Comparison of ENCODE assay signal across 11 cellular contexts in the genomic region with DNA sequence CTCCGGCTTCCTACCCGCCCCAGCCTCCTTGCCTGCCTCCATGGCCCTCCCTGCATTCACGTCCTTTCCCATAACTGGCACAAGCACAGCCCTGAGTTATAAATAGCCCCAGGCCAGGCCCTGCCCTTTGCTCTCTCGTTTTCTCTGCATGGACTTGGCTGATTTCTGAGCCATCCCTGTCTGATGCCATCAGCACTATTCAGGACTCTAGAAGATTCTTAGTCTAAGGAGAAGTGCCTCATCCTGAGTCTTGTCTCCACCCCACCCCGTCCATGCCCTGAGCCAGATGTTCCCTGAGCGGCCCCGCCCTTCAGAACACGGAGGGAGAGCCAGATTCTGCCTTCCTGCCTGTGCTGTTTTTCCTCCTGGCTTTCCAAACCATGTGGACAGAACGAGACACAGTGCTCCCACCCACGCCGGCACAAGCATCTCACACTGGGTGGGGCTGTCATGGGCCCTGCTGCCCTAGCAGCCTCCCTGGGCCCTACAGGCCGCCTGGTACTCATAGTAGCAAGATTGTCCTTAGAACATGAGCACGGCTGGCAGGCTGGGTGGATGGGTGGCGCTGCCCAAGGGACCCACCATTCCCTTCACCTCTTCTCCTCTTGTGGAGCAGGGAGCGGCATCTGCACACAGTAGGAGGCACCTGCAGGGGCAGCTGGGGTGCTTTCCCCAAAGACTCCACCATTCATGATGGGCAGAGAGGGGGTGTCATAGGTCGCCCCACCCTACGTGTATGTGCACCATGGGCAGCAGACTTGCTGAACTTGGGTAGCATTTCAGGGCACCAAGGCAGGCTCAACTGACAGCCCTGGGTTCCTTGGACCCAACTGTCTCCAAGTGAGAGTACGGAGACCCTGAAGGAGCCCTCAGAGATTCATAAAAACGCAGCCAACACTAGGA.
DNase-seq lines count a peak whose midpoint lies in the region; ATAC-seq, FAIRE-seq and TF ChIP-seq lines count a peak whose summit lies in the region.
"Had no signal": no experiment of that assay in that cellular context is flagged by ENCODE, and none has a peak within 500 bp of the region (broad histone marks: within the 10 kb centered on the region; RNA-seq: fewer than 3 reads in every experiment).

No MANE protein-coding gene starts in this region.

- H3K36me3 ChIP-seq in stomach smooth muscle (ENCODE audit: control insufficient read depth in 2 of 2, insufficient read depth in 2 of 2, low read length in 2 of 2) = peaks cover 22 to 34% of the 10 kb centered on the region in 2 donors

- no peaks in the 10 kb centered on the region for H3K9me3 Mint-ChIP-seq in mesothelial cell of epicardium

- no peaks in the 10 kb centered on the region for H3K27me3 Mint-ChIP-seq in mesothelial cell of epicardium (ENCODE audit: low read depth)
- H3K27me3 Mint-ChIP-seq: activated CD8-positive, alpha-beta memory T cell treated with anti-CD3 and anti-CD28 coated beads, Interleukin-2, amount 10 ng/mL, durations not matched to agents 7 days and 5 days had no signal

- peaks cover 19% of the 10 kb centered on the region for H3K36me3 Mint-ChIP-seq in mesothelial cell of epicardium
- H3K36me3 Mint-ChIP-seq: activated CD8-positive, alpha-beta memory T cell treated with anti-CD3 and anti-CD28 coated beads, Interleukin-2, amount 10 ng/mL, durations not matched to agents 7 days and 5 days had no signal

- H3K4me1 ChIP-seq in stomach smooth muscle (ENCODE audit: control insufficient read depth, insufficient read depth, low read length) = peaks cover 24% of the 10 kb centered on the region

- no peak for TF ChIP-seq CTCF in mesothelial cell of epicardium (IDR thresholded peaks at IDR 0.05; ENCODE audit: unreplicated experiment)

- no peaks in the 10 kb centered on the region for H3K9me3 ChIP-seq in stomach smooth muscle (ENCODE audit: control insufficient read depth in 2 of 2, low read length in 2 of 2)
- H3K9me3 ChIP-seq: spleen had no signal

- FAIRE-seq in GM12892 (lab: Jason Lieb, UNC) = no peak
- FAIRE-seq: frontal cortex had no signal

- H3K9ac ChIP-seq in stomach smooth muscle (ENCODE audit: low read length in 2 of 2) = peak overlapping the region in 1 of 2 donors; percentile 2

- H3K27me3 ChIP-seq in stomach smooth muscle (ENCODE audit: control insufficient read depth in 1 of 2, insufficient read depth in 2 of 2, low read length in 2 of 2) = no peaks in the 10 kb centered on the region
- H3K27me3 ChIP-seq: spleen had no signal

- ATAC-seq in left lobe of liver = peak; percentile 91
- ATAC-seq in HG03469 (IDR thresholded peaks at IDR 0.05; ENCODE audit: unreplicated experiment) = no peak
- ATAC-seq: activated CD8-positive, alpha-beta memory T cell treated with anti-CD3 and anti-CD28 coated beads, Interleukin-2, amount 10 ng/mL, durations not matched to agents 7 days and 5 days had no signal

- TF ChIP-seq POLR2A in GM12892 (IDR thresholded peaks at IDR 0.05; ENCODE audit: low read depth, low read length) = no peak

- H3K27ac ChIP-seq in stomach smooth muscle (ENCODE audit: low read length) = peak overlapping the region; percentile 64

- no peak overlapping the region for H3K27ac Mint-ChIP-seq in mesothelial cell of epicardium
- H3K27ac Mint-ChIP-seq: activated CD8-positive, alpha-beta memory T cell treated with anti-CD3 and anti-CD28 coated beads, Interleukin-2, amount 10 ng/mL, durations not matched to agents 7 days and 5 days had no signal

- no peaks in the 10 kb centered on the region for H3K4me1 Mint-ChIP-seq in mesothelial cell of epicardium
- H3K4me1 Mint-ChIP-seq: activated CD8-positive, alpha-beta memory T cell treated with anti-CD3 and anti-CD28 coated beads, Interleukin-2, amount 10 ng/mL, durations not matched to agents 7 days and 5 days had no signal

- H3K4me3 ChIP-seq in stomach smooth muscle (ENCODE audit: low read length in 2 of 2) = peak overlapping the region in 1 of 2 donors; percentile 35
- H3K4me3 ChIP-seq: spleen had no signal

- DNase-seq in NCI-H69 (lab: John Stamatoyannopoulos, UW) (peak; percentile 9), dedifferentiated amniotic fluid mesenchymal stem cell (ENCODE audit: extremely low spot score) (peak; percentile 52), left lobe of liver (ENCODE audit: low spot score) (peak; percentile 83), mesothelial cell of epicardium (ENCODE audit: low spot score in 2 of 2, unreplicated experiment in 2 of 2) (no peak), GM12892 (ENCODE audit: insufficient read length) (no peak), amygdala (lab: John Stamatoyannopoulos, UW) (no peak)
- DNase-seq: activated CD8-positive, alpha-beta memory T cell treated with anti-CD3 and anti-CD28 coated beads, Interleukin-2, amount 10 ng/mL, durations not matched to agents 7 days and 5 days; spleen had no signal

- no peak overlapping the region for H3K4me3 Mint-ChIP-seq in mesothelial cell of epicardium
- H3K4me3 Mint-ChIP-seq: activated CD8-positive, alpha-beta memory T cell treated with anti-CD3 and anti-CD28 coated beads, Interleukin-2, amount 10 ng/mL, durations not matched to agents 7 days and 5 days had no signal

Comparison
In these comparisons a context has a peak if more than half of its experiments do, and no peak if none do; other contexts are left out.
1. DNase-seq: peak in NCI-H69 (single experiment), dedifferentiated amniotic fluid mesenchymal stem cell (single experiment) and left lobe of liver (single experiment); none in mesothelial cell of epicardium (0 of 2), GM12892 (single experiment) and amygdala (0 of 56).